ENCODE assay signal across 8 cellular contexts in the genomic region with DNA sequence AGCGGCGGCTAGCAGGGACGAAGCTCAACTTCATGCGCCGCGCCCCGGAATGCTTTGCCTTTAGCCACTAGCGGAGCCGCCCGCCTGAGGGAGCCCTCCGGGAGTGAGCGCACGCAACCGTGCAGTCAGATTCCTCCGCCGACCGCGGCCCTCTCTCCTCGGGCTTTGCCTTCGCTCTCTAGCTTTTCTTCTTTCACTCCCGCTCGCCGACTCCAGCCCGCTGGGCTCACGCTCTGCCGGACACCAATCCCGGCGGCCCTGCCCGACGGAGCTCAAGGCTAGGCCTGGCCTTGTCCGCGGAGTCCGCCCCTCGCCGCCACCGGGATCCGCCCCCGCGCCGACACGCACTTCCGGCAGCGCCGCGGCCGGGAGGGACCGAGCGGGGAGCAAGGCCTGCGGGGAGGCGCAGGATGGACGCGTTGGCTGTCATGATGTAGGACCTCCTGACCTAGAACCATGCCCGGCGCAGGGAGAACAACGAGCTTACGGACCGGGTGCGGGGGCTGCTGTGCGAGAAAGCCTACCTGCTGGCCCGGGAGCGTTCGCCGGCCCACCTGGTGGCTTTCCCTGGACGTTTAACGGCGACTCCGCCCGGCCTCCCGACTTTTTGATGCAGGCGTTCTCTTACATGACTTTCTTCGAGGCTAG. TPM values are rescaled to one million over a fixed set of nuclear protein-coding genes. Genes with fewer than 3 reads are reported as not detected.
DNase-seq lines count a peak whose midpoint lies in the region; ATAC-seq and TF ChIP-seq lines count a peak whose summit lies in the region.

No MANE protein-coding gene starts in this region.

- TF ChIP-seq CTCF in Calu3 (IDR thresholded peaks at IDR 0.05; ENCODE audit: unreplicated experiment) (no peak), OCI-LY1 (IDR thresholded peaks at IDR 0.05; ENCODE audit: low read length) (peak; percentile 62)

- H3K4me1 Mint-ChIP-seq in Calu3 (ENCODE audit: low read depth, unreplicated experiment), result no peaks in the 10 kb centered on the region
- H3K4me1 Mint-ChIP-seq in activated T-cell treated with anti-CD3 and anti-CD28 coated beads, Interleukin-2, amount 50 U/mL, for 24 hours (ENCODE audit: low read depth), result peaks cover 57% of the 10 kb centered on the region

- BruUV-seq in Calu3 (replicated peaks; lab: Mats Ljungman, UMichigan), result no TSS peak

- H3K27ac ChIP-seq in OCI-LY1 (ENCODE audit: low read depth, low read length, poor library complexity, severe bottlenecking) (peak overlapping the region; percentile 0), esophagus (ENCODE audit: low read depth in 2 of 2, low read length in 1 of 2) (peak overlapping the region; percentile 99), muscle layer of colon (ENCODE audit: low read depth, low read length) (peak overlapping the region; percentile 98)

- H3K79me2 ChIP-seq in OCI-LY1 (ENCODE audit: insufficient read depth, low read length), result no peaks in the 10 kb centered on the region

- peaks cover 28% of the 10 kb centered on the region for H3K36me3 Mint-ChIP-seq in Calu3 (ENCODE audit: insufficient read depth, unreplicated experiment)
- H3K36me3 Mint-ChIP-seq in activated T-cell treated with anti-CD3 and anti-CD28 coated beads, Interleukin-2, amount 50 U/mL, for 24 hours (ENCODE audit: low read depth), result peaks cover 54% of the 10 kb centered on the region

- no peaks in the 10 kb centered on the region for H3K27me3 Mint-ChIP-seq in Calu3 (ENCODE audit: unreplicated experiment)
- no peaks in the 10 kb centered on the region for H3K27me3 Mint-ChIP-seq in activated T-cell treated with anti-CD3 and anti-CD28 coated beads, Interleukin-2, amount 50 U/mL, for 24 hours

- no peaks in the 10 kb centered on the region for H3K9me3 ChIP-seq in OCI-LY1 (ENCODE audit: low read length)
- no peaks in the 10 kb centered on the region for H3K9me3 ChIP-seq in esophagus (ENCODE audit: control insufficient read depth in 2 of 2, insufficient read depth in 1 of 2, low read depth in 1 of 2, low read length in 1 of 2)
- H3K9me3 ChIP-seq in muscle layer of colon (ENCODE audit: low read length), result no peaks in the 10 kb centered on the region

- H3K9ac ChIP-seq in OCI-LY1 (ENCODE audit: low read length) (peak overlapping the region; percentile 67), muscle layer of colon (ENCODE audit: low read length) (peak overlapping the region; percentile 84)

- DNase-seq in Calu3 (peak; percentile 90), HPDE6-E6E7 (ENCODE audit: extremely low spot score) (peak; percentile 63)
- DNase-seq in activated T-cell treated with anti-CD3 and anti-CD28 coated beads, Interleukin-2, amount 50 U/mL, for 24 hours, result peak; percentile 96
- DNase-seq in stimulated activated CD8-positive, alpha-beta memory T cell treated with anti-CD3 and anti-CD28 coated beads, Interleukin-4, amount 100 ng/mL, for 48 hours, result peak; percentile 89

- H3K4me1 ChIP-seq in OCI-LY1 (ENCODE audit: insufficient read depth, low read length, severe bottlenecking), result peaks cover 45% of the 10 kb centered on the region
- peaks cover 2 to 3% of the 10 kb centered on the region in 2 donors for H3K4me1 ChIP-seq in esophagus (ENCODE audit: control insufficient read depth in 2 of 2, insufficient read depth in 2 of 2, low read length in 1 of 2)
- peaks cover 6% of the 10 kb centered on the region for H3K4me1 ChIP-seq in muscle layer of colon (ENCODE audit: insufficient read depth, low read length)

- peak overlapping the region; percentile 95 for H3K27ac Mint-ChIP-seq in Calu3 (ENCODE audit: unreplicated experiment)
- H3K27ac Mint-ChIP-seq in activated T-cell treated with anti-CD3 and anti-CD28 coated beads, Interleukin-2, amount 50 U/mL, for 24 hours, result peak overlapping the region; percentile 99

- H3F3A ChIP-seq in OCI-LY1 (ENCODE audit: insufficient read depth, low read length), result no peaks in the 10 kb centered on the region

- H3K27me3 ChIP-seq in OCI-LY1 (ENCODE audit: insufficient read depth, low read length) (no peaks in the 10 kb centered on the region), esophagus (ENCODE audit: control insufficient read depth in 1 of 2, insufficient read depth in 2 of 2, low read length in 2 of 2) (no peaks in the 10 kb centered on the region), muscle layer of colon (ENCODE audit: control insufficient read depth in 1 of 2, insufficient read depth in 2 of 2, low read length in 2 of 2) (no peaks in the 10 kb centered on the region)

- H3K4me2 ChIP-seq in OCI-LY1 (ENCODE audit: low read length), result peak overlapping the region; percentile 84

- no peaks in the 10 kb centered on the region for H3K9me2 ChIP-seq in OCI-LY1 (ENCODE audit: low read depth, low read length)

- peak; percentile 91 for ATAC-seq in GM19463 (IDR thresholded peaks at IDR 0.05; ENCODE audit: unreplicated experiment)

- intact Hi-C loops in Calu3 (cut with micrococcal nuclease; ENCODE audit: unreplicated experiment), result loop anchor here (5.0 kb wide), 1 partner anchor 49 kb away; no protein-coding TSS in a partner anchor

- peak overlapping the region; percentile 42; the same call in 1 of the 2 replicates for H2AFZ ChIP-seq in OCI-LY1 (ENCODE audit: low read length)

- H3K9me3 Mint-ChIP-seq in Calu3 (ENCODE audit: low read depth, unreplicated experiment), result peaks cover 2% of the 10 kb centered on the region
- H3K9me3 Mint-ChIP-seq in activated T-cell treated with anti-CD3 and anti-CD28 coated beads, Interleukin-2, amount 50 U/mL, for 24 hours, result peaks cover 3% of the 10 kb centered on the region

- 0 to 1% methylated on average over 70 to 71 of the region's 71 CpGs for WGBS in esophagus, 2 donors

- CTCF ChIA-PET in Calu3 (lab: Charles Lee), result interaction anchor here (0.6 to 1.0 kb wide), 2 partner anchors 23 to 330 kb away, joined by 3 read pairs; no protein-coding TSS in a partner anchor

- H3K36me3 ChIP-seq in OCI-LY1 (ENCODE audit: insufficient read depth, low read length), result peaks cover 16% of the 10 kb centered on the region
- peaks cover 0 to 4% of the 10 kb centered on the region in 2 donors for H3K36me3 ChIP-seq in esophagus (ENCODE audit: control insufficient read depth in 2 of 2, insufficient read depth in 2 of 2, low read length in 1 of 2)
- H3K36me3 ChIP-seq in muscle layer of colon (ENCODE audit: insufficient read depth, low read length), result peaks cover 20% of the 10 kb centered on the region

- peak overlapping the region; percentile 91 for H3K4me3 Mint-ChIP-seq in Calu3 (ENCODE audit: low read depth, unreplicated experiment)
- H3K4me3 Mint-ChIP-seq in activated T-cell treated with anti-CD3 and anti-CD28 coated beads, Interleukin-2, amount 50 U/mL, for 24 hours, result peak overlapping the region; percentile 92

- no peaks in the 10 kb centered on the region for H4K20me1 ChIP-seq in OCI-LY1 (ENCODE audit: insufficient read depth, low read length)

- H3K4me3 ChIP-seq in OCI-LY1 (ENCODE audit: low read depth, low read length, poor library complexity, severe bottlenecking) (peak overlapping the region; percentile 67), esophagus (ENCODE audit: low read depth in 1 of 2, low read length in 2 of 2) (peak overlapping the region; percentile 73 to 90), muscle layer of colon (ENCODE audit: low read depth in 1 of 2, low read length in 2 of 2) (peak overlapping the region; percentile 84 to 87)

RNA-seq across cellular contexts. Expression of gene AKAIN1, which starts 40.8 kb away (rescaled TPM):
- not detected in 2 replicates for total RNA-seq in Calu3 (2022)
- polyA plus RNA-seq in esophagus, result not detected

RNA-seq across cellular contexts. Expression of gene ZBTB14, which starts 57.7 kb away (rescaled TPM):
- 10.8 and 12.9 TPM in 2 replicates for total RNA-seq in Calu3 (2022)
- 1 to 10 TPM; 3.7 TPM for polyA plus RNA-seq in esophagus

Comparison
In these comparisons a context has a peak if more than half of its experiments do, and no peak if none do; other contexts are left out.
1. Peak in every context shown above with its lines: DNase-seq, ATAC-seq, H3K4me3 ChIP-seq and H3K27ac ChIP-seq.
2. H3K27ac ChIP-seq: peak in every context shown above with its lines; median percentile 99 in esophagus; 98 in muscle layer of colon; 0 in OCI-LY1.